ENCODE assay signal across 9 cellular contexts in the genomic region with DNA sequence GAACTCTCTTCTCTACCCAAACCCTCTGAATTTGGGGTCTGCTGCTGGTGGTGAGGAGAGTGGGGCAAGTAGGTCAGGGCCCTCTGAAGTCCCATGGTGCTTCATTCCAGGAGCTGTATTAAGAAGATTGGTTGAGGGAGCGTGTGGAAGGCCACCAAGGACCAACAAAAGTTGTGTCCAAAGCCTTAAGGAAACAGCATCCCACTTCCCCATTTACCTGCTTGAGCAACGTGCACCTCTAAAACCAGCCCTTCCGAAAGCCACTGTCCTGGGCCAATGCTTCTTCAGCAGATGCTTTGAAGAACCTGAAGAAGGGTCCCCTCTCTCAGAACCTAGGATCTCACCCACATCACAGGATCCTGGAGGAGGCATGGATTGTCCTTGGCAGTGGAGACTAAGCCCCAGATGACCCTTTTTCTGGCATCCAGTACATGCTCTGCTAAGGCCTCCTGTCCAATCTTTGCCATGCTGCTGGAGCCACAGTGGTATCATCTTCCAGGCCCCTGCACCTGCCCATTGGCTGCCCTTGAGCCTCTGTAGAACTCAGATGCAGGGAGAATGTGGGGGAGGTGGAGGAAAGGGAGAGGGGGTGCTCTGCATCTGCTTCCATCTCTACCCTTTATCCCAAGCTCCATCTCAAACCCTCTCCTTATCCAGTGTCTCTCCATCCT. TPM values are rescaled to one million over a fixed set of nuclear protein-coding genes. Genes with fewer than 3 reads are reported as not detected.
DNase-seq lines count a peak whose midpoint lies in the region; TF ChIP-seq lines count a peak whose summit lies in the region.
"Had no signal": no experiment of that assay in that cellular context is flagged by ENCODE, and none has a peak within 500 bp of the region (broad histone marks: within the 10 kb centered on the region; RNA-seq: fewer than 3 reads in every experiment).

No MANE protein-coding gene starts in this region.

- no peak for DNase-seq in caudate nucleus (lab: John Stamatoyannopoulos, UW)
- no peak for DNase-seq in testis
- DNase-seq in NCI-H526 (lab: John Stamatoyannopoulos, UW), result no peak
- no peak for DNase-seq in HEK293T (ENCODE audit: extremely low spot score)
- no peak for DNase-seq in stimulated activated CD4-positive, alpha-beta T cell treated with anti-CD3 and anti-CD28 coated beads, Interleukin-4, amount 100 ng/mL, for 4 hours
- DNase-seq: dermis blood vessel endothelial cell, NCI-H1436 treated with DMSO at 0.1 percent for 48 hours had no signal

- no peak overlapping the region for H2AFZ ChIP-seq in OCI-LY3 (ENCODE audit: low read depth, low read length)

- no peaks in the 10 kb centered on the region for H4K20me1 ChIP-seq in OCI-LY3 (ENCODE audit: insufficient read depth, low read length)

- POLR2A ChIA-PET in HEK293T (lab: Yijun Ruan, JAX), result no interaction called here

- 73 to 76% methylated on average over 3 of the region's 3 CpGs for WGBS in testis, 2 donors

- H3K4me3 ChIP-seq in OCI-LY3 (ENCODE audit: low read length) (no peak overlapping the region), mucosa of stomach (ENCODE audit: low read length) (no peak overlapping the region), testis (no peak overlapping the region)

- TF ChIP-seq CTCF in OCI-LY3 (IDR thresholded peaks at IDR 0.05; ENCODE audit: low read depth, low read length) (no peak), testis (IDR thresholded peaks at IDR 0.05) (no peak)

- peak overlapping the region; percentile 78; the same call in 1 of the 2 replicates for H3K4me2 ChIP-seq in OCI-LY3 (ENCODE audit: low read length)

- H3K36me3 ChIP-seq in OCI-LY3 (replicated peaks; ENCODE audit: low read depth, low read length), result no peaks in the 10 kb centered on the region
- peaks cover 4% of the 10 kb centered on the region for H3K36me3 ChIP-seq in mucosa of stomach (ENCODE audit: control insufficient read depth, insufficient read depth, low read length)
- H3K36me3 ChIP-seq in testis (ENCODE audit: low read depth, missing control alignments), result no peaks in the 10 kb centered on the region

- H3K27ac ChIP-seq in OCI-LY3 (ENCODE audit: low read length) (no peak overlapping the region), caudate nucleus (ENCODE audit: low read depth, low read length) (peak overlapping the region; percentile 99), testis (peak overlapping the region; percentile 93 to 99)

- H3K4me1 ChIP-seq in OCI-LY3 (ENCODE audit: low read length), result peaks cover 76% of the 10 kb centered on the region
- peaks cover 91% of the 10 kb centered on the region for H3K4me1 ChIP-seq in mucosa of stomach (ENCODE audit: control insufficient read depth, insufficient read depth, low read length)
- peaks cover 96% of the 10 kb centered on the region for H3K4me1 ChIP-seq in testis

- H3K27me3 ChIP-seq in OCI-LY3 (ENCODE audit: low read depth, low read length), result peaks cover 10% of the 10 kb centered on the region
- H3K27me3 ChIP-seq in mucosa of stomach (ENCODE audit: control insufficient read depth, insufficient read depth, low read length), result no peaks in the 10 kb centered on the region
- H3K27me3 ChIP-seq in testis, result no peaks in the 10 kb centered on the region

- no peaks in the 10 kb centered on the region for H3K9me3 ChIP-seq in OCI-LY3 (ENCODE audit: insufficient read depth, low read length)
- no peaks in the 10 kb centered on the region for H3K9me3 ChIP-seq in mucosa of stomach (ENCODE audit: control insufficient read depth, low read length)
- no peaks in the 10 kb centered on the region for H3K9me3 ChIP-seq in testis

- no peaks in the 10 kb centered on the region for H3K79me2 ChIP-seq in OCI-LY3 (ENCODE audit: low read length)

- H3K9ac ChIP-seq in OCI-LY3 (ENCODE audit: low read length), result no peak overlapping the region
- peak overlapping the region; percentile 49 for H3K9ac ChIP-seq in mucosa of stomach (ENCODE audit: low read length)

- intact Hi-C loops in testis (cut with DNase I; ENCODE audit: low total_unique reads), result loop anchor here (5.0 kb wide), 1 partner anchor 34 kb away; no protein-coding TSS in a partner anchor

- CTCF ChIA-PET in HEK293T (lab: Yijun Ruan, JAX), result interaction anchor here (0.6 kb wide), 1 partner anchor 28 kb away, joined by 3 read pairs; no protein-coding TSS in a partner anchor

- TF ChIP-seq POLR2A in testis (IDR thresholded peaks at IDR 0.05), result no peak

TF ChIP-seq in HEK293T, 16 proteins besides CTCF, POLR2A, EP300 and RAD21:
- no peak for TF ChIP-seq FOXM1 (IDR thresholded peaks at IDR 0.05; ENCODE audit: borderline replicate concordance)
- TF ChIP-seq, protein P1, sequence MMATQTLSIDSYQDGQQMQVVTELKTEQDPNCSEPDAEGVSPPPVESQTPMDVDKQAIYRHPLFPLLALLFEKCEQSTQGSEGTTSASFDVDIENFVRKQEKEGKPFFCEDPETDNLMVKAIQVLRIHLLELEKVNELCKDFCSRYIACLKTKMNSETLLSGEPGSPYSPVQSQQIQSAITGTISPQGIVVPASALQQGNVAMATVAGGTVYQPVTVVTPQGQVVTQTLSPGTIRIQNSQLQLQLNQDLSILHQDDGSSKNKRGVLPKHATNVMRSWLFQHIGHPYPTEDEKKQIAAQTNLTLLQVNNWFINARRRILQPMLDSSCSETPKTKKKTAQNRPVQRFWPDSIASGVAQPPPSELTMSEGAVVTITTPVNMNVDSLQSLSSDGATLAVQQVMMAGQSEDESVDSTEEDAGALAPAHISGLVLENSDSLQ (IDR thresholded peaks at IDR 0.05), result no peak
- no peak for TF ChIP-seq TARDBP (IDR thresholded peaks at IDR 0.05)
- no peak for TF ChIP-seq ARNT (IDR thresholded peaks at IDR 0.05)
- no peak for TF ChIP-seq NFRKB (IDR thresholded peaks at IDR 0.05)
- no peak for TF ChIP-seq LEF1 (IDR thresholded peaks at IDR 0.05; ENCODE audit: borderline replicate concordance)
- no peak for TF ChIP-seq FOXA1 (IDR thresholded peaks at IDR 0.05)
TF ChIP-seq in HEK293T: peak in this region for 0.

RNA-seq across cellular contexts. Expression of gene NR1D1, which starts 5.8 kb away (rescaled TPM):
- 10 to 100 TPM; 14.4 to 23.6 TPM for total RNA-seq in testis
- polyA plus RNA-seq in testis (ENCODE audit: insufficient read depth, low read depth, low replicate concordance), result 9.8 TPM

RNA-seq across cellular contexts. Expression of gene MSL1, which starts 15.5 kb away (rescaled TPM):
- 100 to 1,000 TPM; 129 to 161 TPM for total RNA-seq in testis
- polyA plus RNA-seq in testis (ENCODE audit: insufficient read depth, low read depth, low replicate concordance), result 157 TPM

RNA-seq across cellular contexts. Expression of gene CASC3, which starts 34.1 kb away (rescaled TPM):
- total RNA-seq in testis, result 100 to 1,000 TPM; 123 to 132 TPM
- 143 TPM for polyA plus RNA-seq in testis (ENCODE audit: insufficient read depth, low read depth, low replicate concordance)

RNA-seq across cellular contexts. Expression of gene THRA, which starts 43.5 kb away (rescaled TPM):
- total RNA-seq in testis, result 10 to 100 TPM; 44.9 to 51.7 TPM
- 41.2 TPM for polyA plus RNA-seq in testis (ENCODE audit: insufficient read depth, low read depth, low replicate concordance)

RNA-seq across cellular contexts. Expression of gene MED24, which starts 52.0 kb away (rescaled TPM):
- total RNA-seq in testis, result 100 to 1,000 TPM; 151 to 172 TPM
- polyA plus RNA-seq in testis (ENCODE audit: insufficient read depth, low read depth, low replicate concordance), result 127 TPM
